In the genomic region with DNA sequence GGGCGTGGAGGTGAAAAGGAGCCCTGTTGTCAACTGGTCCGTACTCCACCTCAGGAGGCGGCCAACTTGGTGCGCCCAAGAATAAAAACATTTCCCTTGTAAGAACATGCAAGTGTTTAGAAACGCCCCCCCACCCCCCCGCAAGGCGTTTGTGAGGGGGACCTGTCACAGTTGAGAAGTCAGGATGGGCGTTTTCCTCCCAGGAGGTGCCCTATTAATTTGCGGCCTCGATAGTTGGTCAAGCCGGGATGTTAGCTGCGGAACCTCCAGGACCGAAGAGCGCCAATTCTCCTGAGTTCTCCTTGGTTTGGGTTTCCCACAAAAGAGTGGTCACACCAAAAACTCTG, we compare ENCODE assay signal across 8 cellular contexts. TPM values are rescaled to one million over a fixed set of nuclear protein-coding genes. Genes with fewer than 3 reads are reported as not detected.
DNase-seq lines count a peak whose midpoint lies in the region; ATAC-seq and TF ChIP-seq lines count a peak whose summit lies in the region.

No MANE protein-coding gene starts in this region.

- H3K36me3 ChIP-seq in SK-N-MC (ENCODE audit: insufficient read depth, low read length) (peaks cover 12% of the 10 kb centered on the region), kidney epithelial cell (ENCODE audit: control insufficient read depth, insufficient read depth, low read length) (no peaks in the 10 kb centered on the region)

- TF ChIP-seq CTCF in astrocyte of the cerebellum (IDR thresholded peaks at IDR 0.05; ENCODE audit: low read depth, low read length, missing control alignments) (no peak), kidney epithelial cell (IDR thresholded peaks at IDR 0.05; ENCODE audit: insufficient read depth, low read length, poor library complexity, severe bottlenecking) (no peak)

- ATAC-seq in HG02588 (IDR thresholded peaks at IDR 0.05; ENCODE audit: unreplicated experiment) = peak; percentile 1

- in situ Hi-C loops in astrocyte of the cerebellum (cut with HindIII; ENCODE audit: low sequenced_read_pairs) = no loop called here

- H3K27ac ChIP-seq in SK-N-MC = peak overlapping the region; percentile 82; the same call in 1 of the 2 replicates

- DNase-seq in GF-D8 (lab: John Stamatoyannopoulos, UW) (peak; percentile 56), SK-N-MC (ENCODE audit: low read depth, low spot score) (no peak), astrocyte of the cerebellum (ENCODE audit: low read depth) (no peak), kidney epithelial cell (ENCODE audit: low read depth) (no peak), NCI-H526 (lab: John Stamatoyannopoulos, UW) (no peak), AG08396 (ENCODE audit: low spot score) (no peak)
- peak; percentile 25 to 47 (median 38) for DNase-seq in stimulated activated CD4-positive, alpha-beta T cell treated with anti-CD3 and anti-CD28 coated beads, TNF-alpha, amount 100 ng/mL, for 48 hours (ENCODE audit: low read depth in 3 of 3)

- H3K9me3 ChIP-seq in SK-N-MC (ENCODE audit: low read depth, low read length) = no peaks in the 10 kb centered on the region

- no peaks in the 10 kb centered on the region for H3K27me3 ChIP-seq in kidney epithelial cell (ENCODE audit: control insufficient read depth, insufficient read depth, low read length)

- H3K4me3 ChIP-seq in SK-N-MC = peak overlapping the region; percentile 98
- peak overlapping the region; percentile 95 for H3K4me3 ChIP-seq in astrocyte of the cerebellum (ENCODE audit: low read depth, low read length)
- peak overlapping the region; percentile 60 for H3K4me3 ChIP-seq in kidney epithelial cell (ENCODE audit: low read depth, low read length)

- peak overlapping the region; percentile 82 for H3K9ac ChIP-seq in SK-N-MC (ENCODE audit: insufficient read length)

RNA-seq across cellular contexts. Expression of a gene that starts 0.7 kb away (rescaled TPM):
- total RNA-seq in kidney epithelial cell = 11.6 and 17.0 TPM in 2 replicates

RNA-seq across cellular contexts. Expression of a gene that starts 28.8 kb away (rescaled TPM):
- not detected in 2 replicates for total RNA-seq in kidney epithelial cell

RNA-seq across cellular contexts. Expression of a gene that starts 35.9 kb away (rescaled TPM):
- 25.4 and 29.9 TPM in 2 replicates for total RNA-seq in kidney epithelial cell

Comparison
In these comparisons a context has a peak if more than half of its experiments do, and no peak if none do; other contexts are left out.
1. DNase-seq: peak in GF-D8 (single experiment) and stimulated activated CD4-positive, alpha-beta T cell treated with anti-CD3 and anti-CD28 coated beads, TNF-alpha, amount 100 ng/mL, for 48 hours (3 of 3); none in SK-N-MC (single experiment), astrocyte of the cerebellum (single experiment), kidney epithelial cell (single experiment), NCI-H526 (0 of 2) and AG08396 (single experiment).
2. Peak in every context shown above with its lines, with median percentiles within 50 percentile points of each other: H3K4me3 ChIP-seq.